ENCODE assay signal across 19 cellular contexts in the genomic region with DNA sequence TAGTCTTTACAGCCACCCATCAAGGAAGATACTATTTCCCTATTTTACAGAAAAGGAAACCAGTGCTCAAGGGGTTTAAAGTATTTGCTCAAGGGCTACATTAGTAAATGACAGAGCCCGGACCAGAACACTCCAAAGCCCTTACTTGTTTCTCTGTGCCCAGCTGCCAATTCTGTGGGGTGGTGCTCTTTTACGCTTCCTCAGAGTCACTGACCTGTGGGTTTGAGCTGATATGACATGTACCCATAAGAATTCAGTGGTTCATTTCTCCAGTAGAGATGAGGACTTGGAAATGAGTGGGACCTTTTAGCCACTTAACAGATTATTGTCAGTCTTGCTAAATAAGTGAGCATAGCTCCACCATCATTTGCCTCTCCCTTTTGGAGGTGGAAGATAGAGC. TPM values are rescaled to one million over a fixed set of nuclear protein-coding genes. Genes with fewer than 3 reads are reported as not detected.
"Had no signal": no experiment of that assay in that cellular context is flagged by ENCODE, and none has a peak within 500 bp of the region (broad histone marks: within the 10 kb centered on the region; RNA-seq: fewer than 3 reads in every experiment).

No MANE protein-coding gene starts in this region.

- H3K27me3 Mint-ChIP-seq: activated CD4-positive, alpha-beta T cell treated with anti-CD3 and anti-CD28 coated beads, Interleukin-2, amount 10 ng/mL, durations not matched to agents 7 days and 5 days; effector memory CD8-positive, alpha-beta T cell; T-helper 17 cell had no signal

- H3K4me3 ChIP-seq: body of pancreas, skin epidermis, tibial nerve had no signal

- H3K4me1 ChIP-seq: body of pancreas had no signal

- H3K36me3 ChIP-seq: tibial nerve had no signal

- H3K4me3 Mint-ChIP-seq: activated CD4-positive, alpha-beta T cell treated with anti-CD3 and anti-CD28 coated beads, Interleukin-2, amount 10 ng/mL, durations not matched to agents 7 days and 5 days; effector memory CD8-positive, alpha-beta T cell; natural killer cell; T-helper 17 cell had no signal

- H3K27ac ChIP-seq: body of pancreas, skin epidermis, tibial nerve had no signal

- H3K27me3 ChIP-seq: body of pancreas, tibial nerve had no signal

- H3K9me3 ChIP-seq: body of pancreas, tibial nerve had no signal

- DNase-seq: activated CD4-positive, alpha-beta T cell treated with anti-CD3 and anti-CD28 coated beads, Interleukin-2, amount 10 ng/mL, durations not matched to agents 7 days and 5 days; activated CD4-positive, CD25-positive, alpha-beta regulatory T cell; activated naive CD4-positive, alpha-beta T cell treated with anti-CD3 and anti-CD28 coated beads, Interleukin-2, amount 50 U/mL, for 16 hours; activated T-cell treated with anti-CD3 and anti-CD28 coated beads for 4 hours; amniotic stem cell; body of pancreas; effector memory CD8-positive, alpha-beta T cell; erythroblast; hippocampal formation; natural killer cell; posterior cingulate gyrus; T-helper 17 cell had no signal

- H3K27ac Mint-ChIP-seq: activated CD4-positive, alpha-beta T cell treated with anti-CD3 and anti-CD28 coated beads, Interleukin-2, amount 10 ng/mL, durations not matched to agents 7 days and 5 days; activated T-helper 2 cell treated with anti-CD3 and anti-CD28 coated beads, Interferon-gamma antibody, Interleukin-2, Interleukin-4, amounts not matched to agents 10 μg/mL and 5 μg/mL and 100 μg/mL, durations not matched to agents 14 hours and 24 hours and 36 hours; effector memory CD8-positive, alpha-beta T cell; natural killer cell; T-helper 17 cell had no signal

- ATAC-seq: body of pancreas; effector memory CD8-positive, alpha-beta T cell; natural killer cell; T-helper 17 cell had no signal

- H3K4me1 Mint-ChIP-seq: activated CD4-positive, alpha-beta T cell treated with anti-CD3 and anti-CD28 coated beads, Interleukin-2, amount 10 ng/mL, durations not matched to agents 7 days and 5 days; natural killer cell; T-helper 17 cell had no signal

- H3K36me3 Mint-ChIP-seq: natural killer cell had no signal

- H3K9me3 Mint-ChIP-seq: activated CD4-positive, alpha-beta T cell treated with anti-CD3 and anti-CD28 coated beads, Interleukin-2, amount 10 ng/mL, durations not matched to agents 7 days and 5 days; activated T-helper 2 cell treated with anti-CD3 and anti-CD28 coated beads, Interferon-gamma antibody, Interleukin-2, Interleukin-4, amounts not matched to agents 10 μg/mL and 5 μg/mL and 100 μg/mL, durations not matched to agents 14 hours and 24 hours and 36 hours had no signal

RNA-seq across cellular contexts. Expression of a gene that starts 37.4 kb away (rescaled TPM):
- total RNA-seq: activated CD4-positive, alpha-beta T cell treated with anti-CD3 and anti-CD28 coated beads, Interleukin-2, amount 10 ng/mL, durations not matched to agents 7 days and 5 days; activated CD8-positive, alpha-beta memory T cell treated with anti-CD3 and anti-CD28 coated beads for 36 hours; activated T-helper 2 cell treated with anti-CD3 and anti-CD28 coated beads, Interferon-gamma antibody, Interleukin-2, Interleukin-4, amounts not matched to agents 10 μg/mL and 5 μg/mL and 100 μg/mL, durations not matched to agents 14 hours and 24 hours and 36 hours; body of pancreas; glomerular endothelial cell; lung microvascular endothelial cell; mononuclear cell; natural killer cell; T-helper 17 cell; tibial nerve had no signal

RNA-seq across cellular contexts. Expression of a gene that starts 41.8 kb away (rescaled TPM):
- total RNA-seq: activated CD4-positive, alpha-beta T cell treated with anti-CD3 and anti-CD28 coated beads, Interleukin-2, amount 10 ng/mL, durations not matched to agents 7 days and 5 days; activated CD8-positive, alpha-beta memory T cell treated with anti-CD3 and anti-CD28 coated beads for 36 hours; activated T-helper 2 cell treated with anti-CD3 and anti-CD28 coated beads, Interferon-gamma antibody, Interleukin-2, Interleukin-4, amounts not matched to agents 10 μg/mL and 5 μg/mL and 100 μg/mL, durations not matched to agents 14 hours and 24 hours and 36 hours; body of pancreas; lung microvascular endothelial cell; mononuclear cell; natural killer cell had no signal
